Comparison of ENCODE assay signal across 12 cellular contexts in the genomic region with DNA sequence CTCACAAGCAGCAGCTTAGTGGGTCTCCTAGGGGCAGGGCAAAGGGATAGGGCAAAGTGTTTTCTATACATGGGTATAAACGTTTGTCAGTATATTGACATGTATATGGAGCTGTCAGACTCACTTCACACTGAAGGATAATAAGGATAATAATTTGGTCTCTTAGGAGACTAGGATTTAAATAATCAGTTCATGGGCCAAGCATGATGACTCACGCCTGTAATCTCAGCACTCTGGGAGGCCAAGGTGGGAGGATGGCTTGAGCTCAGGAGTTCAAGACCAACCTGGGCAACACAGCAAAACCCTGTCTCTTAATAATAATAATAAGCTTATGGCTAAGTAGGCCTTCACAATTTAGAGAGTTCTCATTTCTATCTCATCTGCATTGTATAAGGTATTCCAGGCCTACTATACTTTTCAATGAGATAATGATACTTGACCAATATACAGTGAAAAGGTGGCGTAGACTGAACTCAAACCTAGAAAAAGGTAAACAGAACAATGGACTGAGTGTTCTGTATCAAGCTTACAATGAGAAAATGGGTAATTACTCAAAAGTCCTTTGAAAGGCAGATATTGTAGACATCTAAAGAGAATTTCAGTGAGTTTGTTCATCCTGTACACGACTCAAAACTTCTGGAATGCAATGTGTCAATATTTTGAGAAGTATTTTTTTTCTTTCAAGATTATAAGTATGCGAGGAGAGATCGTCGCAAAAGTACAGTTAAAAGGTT. TPM values are rescaled to one million over a fixed set of nuclear protein-coding genes. Genes with fewer than 3 reads are reported as not detected.
DNase-seq lines count a peak whose midpoint lies in the region; TF ChIP-seq lines count a peak whose summit lies in the region.
"Had no signal": no experiment of that assay in that cellular context is flagged by ENCODE, and none has a peak within 500 bp of the region (broad histone marks: within the 10 kb centered on the region; RNA-seq: fewer than 3 reads in every experiment).

No MANE protein-coding gene starts in this region.

- no peaks in the 10 kb centered on the region for H3K36me3 Mint-ChIP-seq in osteocyte (ENCODE audit: unreplicated experiment)
- H3K36me3 Mint-ChIP-seq: CD4-positive, CD25-positive, alpha-beta regulatory T cell had no signal

- TF ChIP-seq CTCF in fibroblast of pulmonary artery (IDR thresholded peaks at IDR 0.05; ENCODE audit: low read length, missing control alignments), result no peak
- no peak for TF ChIP-seq CTCF in osteocyte (IDR thresholded peaks at IDR 0.05)

- peak overlapping the region; percentile 82 for H3K27ac ChIP-seq in SJSA1

- H3K4me1 ChIP-seq in SJSA1 (replicated peaks), result peaks cover 23% of the 10 kb centered on the region

- H3K36me3 ChIP-seq in SJSA1, result no peaks in the 10 kb centered on the region

- H3K9me3 ChIP-seq in SJSA1 (replicated peaks), result no peaks in the 10 kb centered on the region

- H3K4me3 Mint-ChIP-seq in osteocyte (ENCODE audit: unreplicated experiment), result no peak overlapping the region

- DNase-seq in ELR (ENCODE audit: low read depth) (peak; percentile 78), SJSA1 (ENCODE audit: low read depth in 1 of 2, low spot score in 2 of 2) (peak in 1 of 2 experiments; percentile 70), fibroblast of pulmonary artery (ENCODE audit: low read depth) (peak; percentile 51), osteocyte (ENCODE audit: extremely low spot score, unreplicated experiment) (no peak), A172 (ENCODE audit: low spot score) (no peak), SIG-M5 (lab: John Stamatoyannopoulos, UW) (no peak), DMS 273 (lab: John Stamatoyannopoulos, UW; ENCODE audit: unreplicated experiment) (no peak), SHP77 treated with DMSO at 0.1 percent for 48 hours (lab: John Stamatoyannopoulos, UW) (no peak)
- DNase-seq: activated CD8-positive, alpha-beta memory T cell treated with anti-CD3 and anti-CD28 coated beads, Interleukin-2, amount 50 U/mL, for 4 hours; amygdala; CD4-positive, CD25-positive, alpha-beta regulatory T cell; KG1 had no signal

- H3K4me1 Mint-ChIP-seq in osteocyte (ENCODE audit: unreplicated experiment), result peaks cover 34% of the 10 kb centered on the region

- no peaks in the 10 kb centered on the region for H3K9me3 Mint-ChIP-seq in osteocyte (ENCODE audit: unreplicated experiment)
- H3K9me3 Mint-ChIP-seq: CD4-positive, CD25-positive, alpha-beta regulatory T cell had no signal

- H3K4me3 ChIP-seq in SJSA1, result no peak overlapping the region
- no peak overlapping the region for H3K4me3 ChIP-seq in fibroblast of pulmonary artery (replicated peaks; ENCODE audit: low read depth, low read length)

- no peaks in the 10 kb centered on the region for H3K27me3 ChIP-seq in SJSA1 (replicated peaks)

- H3K27ac Mint-ChIP-seq in osteocyte (ENCODE audit: unreplicated experiment), result peak overlapping the region; percentile 84
- H3K27ac Mint-ChIP-seq: CD4-positive, CD25-positive, alpha-beta regulatory T cell had no signal

- no peaks in the 10 kb centered on the region for H3K27me3 Mint-ChIP-seq in osteocyte (ENCODE audit: unreplicated experiment)

RNA-seq across cellular contexts. Expression of a gene that starts 7.0 kb away (rescaled TPM):
- 3.7 and 5.0 TPM in 2 replicates for total RNA-seq in SJSA1 (2014; rRNA removed; shearing (Covaris generic))
- total RNA-seq in osteocyte, result 0.83 and 0.84 TPM in 2 replicates
- total RNA-seq in A172 (2014; rRNA removed; shearing (Covaris generic)), result 9.6 and 13.7 TPM in 2 replicates

Comparison
In these comparisons a context has a peak if more than half of its experiments do, and no peak if none do; other contexts are left out.
1. DNase-seq: peak in ELR (single experiment) and fibroblast of pulmonary artery (single experiment); none in osteocyte (single experiment), A172 (single experiment), SIG-M5 (single experiment), DMS 273 (single experiment) and SHP77 treated with DMSO at 0.1 percent for 48 hours (single experiment).